10 cellular contexts compared by ENCODE assay signal in the genomic region with DNA sequence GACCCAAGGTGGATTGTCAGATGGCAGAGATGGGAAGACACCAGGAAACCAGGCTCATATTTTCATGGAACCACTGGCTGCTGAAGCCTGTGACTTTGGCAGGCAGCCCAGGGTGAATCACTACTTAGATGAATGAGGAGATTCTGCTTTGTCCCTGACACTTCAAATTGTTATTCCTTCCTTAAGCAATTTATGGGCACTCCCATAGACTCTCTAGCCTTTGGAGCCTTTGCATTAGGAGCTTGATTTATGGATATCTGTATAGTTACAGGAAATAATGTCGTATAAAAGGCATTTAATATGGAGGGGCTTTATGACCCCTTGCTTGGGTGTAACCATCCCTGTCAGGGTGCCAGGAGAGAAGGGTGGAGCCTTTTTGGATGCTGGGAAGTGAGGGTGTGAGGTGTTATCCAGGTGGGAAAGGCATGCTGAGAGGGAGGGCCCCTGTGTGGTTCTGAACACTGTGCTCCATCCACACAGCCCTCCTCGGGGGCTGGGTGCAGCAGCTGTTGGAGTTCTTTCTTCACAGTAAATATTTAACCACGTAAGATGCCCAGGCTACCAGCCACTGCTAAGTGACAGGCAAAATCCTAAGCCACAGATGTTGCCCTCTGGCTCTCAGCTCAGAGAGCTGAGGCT. TPM values are rescaled to one million over a fixed set of nuclear protein-coding genes. Genes with fewer than 3 reads are reported as not detected.
DNase-seq lines count a peak whose midpoint lies in the region; ATAC-seq and TF ChIP-seq lines count a peak whose summit lies in the region.
"Had no signal": no experiment of that assay in that cellular context is flagged by ENCODE, and none has a peak within 500 bp of the region (broad histone marks: within the 10 kb centered on the region; RNA-seq: fewer than 3 reads in every experiment).

No MANE protein-coding gene starts in this region.

- TF ChIP-seq CTCF in HCT116 (IDR thresholded peaks at IDR 0.05 in 2 of 3, conservative IDR thresholded peaks at IDR 0.05 in 1 of 3; ENCODE audit: borderline replicate concordance in 1 of 3, insufficient read depth in 1 of 3, low read depth in 2 of 3, low read length in 2 of 3) (no peak), PC-3 (conservative IDR thresholded peaks at IDR 0.05; ENCODE audit: low read depth, low read length) (no peak), fibroblast of mammary gland (conservative IDR thresholded peaks at IDR 0.05; ENCODE audit: control insufficient read depth, insufficient read depth, low read depth, low read length) (no peak), glutamatergic neuron (IDR thresholded peaks at IDR 0.05; ENCODE audit: partially characterized antibody, unreplicated experiment) (no peak)

- CTCF ChIA-PET in HCT116 (lab: Charles Lee) (interaction anchor here (1.2 kb wide), 1 partner anchor 47 kb away, joined by 3 read pairs; a partner anchor contains a TSS), PC-3 (lab: Charles Lee) (interaction anchor here (0.6 kb wide), 1 partner anchor 147 kb away, joined by 3 read pairs; no protein-coding TSS in a partner anchor)

- no peak for TF ChIP-seq POLR2A in HCT116 (IDR thresholded peaks at IDR 0.05; ENCODE audit: borderline replicate concordance, extremely low read depth, insufficient read depth, insufficient read length)

- H4K20me1 ChIP-seq in HCT116 (ENCODE audit: insufficient read depth) = no peaks in the 10 kb centered on the region
- no peaks in the 10 kb centered on the region for H4K20me1 ChIP-seq in PC-3 (ENCODE audit: low read length)

- BruUV-seq in HCT116 (replicated peaks; lab: Mats Ljungman, UMichigan) (no TSS peak), PC-3 (replicated peaks; lab: Mats Ljungman, UMichigan) (no TSS peak)

- POLR2A ChIA-PET in HCT116 (lab: Charles Lee) = interaction anchor here (0.7 to 2.5 kb wide), 3 partner anchors 8 to 191 kb away, joined by 4 to 8 read pairs (median 4); a partner anchor contains a TSS
- POLR2A ChIA-PET in PC-3 (lab: Charles Lee; ENCODE audit: unreplicated experiment) = no interaction called here

- ATAC-seq in HCT116 (peak; percentile 71), PC-3 (peak; percentile 96)
- ATAC-seq in natural killer cell treated with Interleukin-12 subunit alpha and Interleukin-12 subunit beta and Interleukin-15 and Interleukin-18, amount 100 ng/mL, for 72 hours = no peak

- peak; percentile 87 for DNase-seq in HCT116 (ENCODE audit: low read depth, low spot score)
- peak; percentile 97 for DNase-seq in PC-3
- DNase-seq in fibroblast of mammary gland (ENCODE audit: low read depth) = peak; percentile 86
- DNase-seq in stimulated activated CD4-positive, alpha-beta T cell treated with anti-CD3 and anti-CD28 coated beads, Interleukin-2, amount 100 ng/mL, for 48 hours = no peak
- no peak for DNase-seq in NCI-H526 (lab: John Stamatoyannopoulos, UW)
- no peak for DNase-seq in glutamatergic neuron
- no peak for DNase-seq in natural killer cell treated with Interleukin-12 subunit alpha and Interleukin-12 subunit beta and Interleukin-15 and Interleukin-18, amount 100 ng/mL, for 72 hours (ENCODE audit: low spot score)

- no peaks in the 10 kb centered on the region for H3F3A ChIP-seq in PC-3 (ENCODE audit: low read length, unreplicated experiment)

- H3K36me3 ChIP-seq in HCT116 (ENCODE audit: control insufficient read depth in 1 of 2, insufficient read depth in 2 of 2, low read length in 2 of 2) = no peaks in the 10 kb centered on the region
- H3K36me3 ChIP-seq in PC-3 (ENCODE audit: low read depth, low read length) = no peaks in the 10 kb centered on the region
- H3K36me3 ChIP-seq: neural progenitor cell had no signal

- H3K4me3 ChIP-seq in HCT116 (replicated peaks in 1 of 2; ENCODE audit: low read depth in 1 of 2, low read length in 2 of 2) (0 out of 4 replicates have a peak overlapping the region, but pooled peaks of 1 of the 2 experiments have one; percentile 9), PC-3 (ENCODE audit: low read length) (no peak overlapping the region), fibroblast of mammary gland (ENCODE audit: control insufficient read depth, low read depth, low read length) (no peak overlapping the region), skin epidermis (no peak overlapping the region)
- H3K4me3 ChIP-seq: neural progenitor cell had no signal

- H3K4me1 Mint-ChIP-seq in glutamatergic neuron (ENCODE audit: low read depth, unreplicated experiment) = no peaks in the 10 kb centered on the region
- H3K4me1 Mint-ChIP-seq in natural killer cell treated with Interleukin-12 subunit alpha and Interleukin-12 subunit beta and Interleukin-15 and Interleukin-18, amount 100 ng/mL, for 72 hours (ENCODE audit: low read depth in 2 of 2) = peaks cover 6 to 13% of the 10 kb centered on the region in 2 donors
- H3K4me1 Mint-ChIP-seq: neural progenitor cell had no signal

- H3K27me3 Mint-ChIP-seq in glutamatergic neuron (ENCODE audit: unreplicated experiment) = no peaks in the 10 kb centered on the region
- no peaks in the 10 kb centered on the region for H3K27me3 Mint-ChIP-seq in natural killer cell treated with Interleukin-12 subunit alpha and Interleukin-12 subunit beta and Interleukin-15 and Interleukin-18, amount 100 ng/mL, for 72 hours

- H3K4me2 ChIP-seq in HCT116 (ENCODE audit: low read length) (peak overlapping the region; percentile 64), PC-3 (ENCODE audit: low read length) (peak overlapping the region; percentile 36)
- H3K4me2 ChIP-seq: neural progenitor cell had no signal

- H3K9me3 ChIP-seq in HCT116 (ENCODE audit: control insufficient read depth in 1 of 2, insufficient read depth in 1 of 2, low read depth in 1 of 2, low read length in 2 of 2) (no peaks in the 10 kb centered on the region), PC-3 (ENCODE audit: low read length) (no peaks in the 10 kb centered on the region)

- no peak overlapping the region for H3K27ac Mint-ChIP-seq in glutamatergic neuron (ENCODE audit: unreplicated experiment)
- H3K27ac Mint-ChIP-seq in natural killer cell treated with Interleukin-12 subunit alpha and Interleukin-12 subunit beta and Interleukin-15 and Interleukin-18, amount 100 ng/mL, for 72 hours = no peak overlapping the region
- H3K27ac Mint-ChIP-seq: neural progenitor cell had no signal

- H3K36me3 Mint-ChIP-seq in glutamatergic neuron (ENCODE audit: unreplicated experiment) = no peaks in the 10 kb centered on the region
- no peaks in the 10 kb centered on the region for H3K36me3 Mint-ChIP-seq in natural killer cell treated with Interleukin-12 subunit alpha and Interleukin-12 subunit beta and Interleukin-15 and Interleukin-18, amount 100 ng/mL, for 72 hours
- H3K36me3 Mint-ChIP-seq: neural progenitor cell had no signal

- no peak overlapping the region for H3K4me3 Mint-ChIP-seq in glutamatergic neuron (ENCODE audit: unreplicated experiment)
- H3K4me3 Mint-ChIP-seq in natural killer cell treated with Interleukin-12 subunit alpha and Interleukin-12 subunit beta and Interleukin-15 and Interleukin-18, amount 100 ng/mL, for 72 hours = no peak overlapping the region
- H3K4me3 Mint-ChIP-seq: neural progenitor cell had no signal

- H3K9ac ChIP-seq in HCT116 (ENCODE audit: low read length) = peak overlapping the region; percentile 21
- no peak overlapping the region for H3K9ac ChIP-seq in PC-3 (ENCODE audit: low read length)
- H3K9ac ChIP-seq: neural progenitor cell had no signal

- H3K27ac ChIP-seq in HCT116 (ENCODE audit: low read depth, low read length) (peak overlapping the region; percentile 76), PC-3 (ENCODE audit: low read length) (peak overlapping the region; percentile 67), skin epidermis (peak overlapping the region in 19 of 21 experiments; percentile 17 to 79 (median 52))
- H3K27ac ChIP-seq: neural progenitor cell had no signal

- H3K27me3 ChIP-seq in HCT116 (ENCODE audit: insufficient read depth, low read length) (no peaks in the 10 kb centered on the region), PC-3 (ENCODE audit: low read length) (no peaks in the 10 kb centered on the region)
- H3K27me3 ChIP-seq: neural progenitor cell had no signal

- H2AFZ ChIP-seq in HCT116 (ENCODE audit: low read depth, low read length, poor library complexity, severe bottlenecking) = no peak overlapping the region
- H2AFZ ChIP-seq in PC-3 (ENCODE audit: low read length) = no peak overlapping the region
- H2AFZ ChIP-seq: neural progenitor cell had no signal

- no peak for TF ChIP-seq RAD21 in HCT116 (IDR thresholded peaks at IDR 0.05; ENCODE audit: low read depth)

- no peaks in the 10 kb centered on the region for H3K9me2 ChIP-seq in HCT116 (ENCODE audit: insufficient read depth)
- no peaks in the 10 kb centered on the region for H3K9me2 ChIP-seq in PC-3 (replicated peaks; ENCODE audit: low read length)

- H3K4me1 ChIP-seq in HCT116 (ENCODE audit: control insufficient read depth in 1 of 2, insufficient read depth in 2 of 2, low read length in 2 of 2) (peaks cover 54 to 85% of the 10 kb centered on the region in 2 experiments), PC-3 (ENCODE audit: insufficient read depth, low read length) (peaks cover 13% of the 10 kb centered on the region)
- H3K4me1 ChIP-seq: neural progenitor cell had no signal

- no peaks in the 10 kb centered on the region for H3K9me3 Mint-ChIP-seq in glutamatergic neuron (ENCODE audit: unreplicated experiment)
- H3K9me3 Mint-ChIP-seq in natural killer cell treated with Interleukin-12 subunit alpha and Interleukin-12 subunit beta and Interleukin-15 and Interleukin-18, amount 100 ng/mL, for 72 hours = no peaks in the 10 kb centered on the region
- H3K9me3 Mint-ChIP-seq: neural progenitor cell had no signal

- H3K79me2 ChIP-seq in HCT116 (ENCODE audit: insufficient read depth, low read length) (no peaks in the 10 kb centered on the region), PC-3 (ENCODE audit: low read length) (no peaks in the 10 kb centered on the region)

- intact Hi-C loops in HCT116 (cut with micrococcal nuclease) (no loop called here), PC-3 (cut with micrococcal nuclease) (no loop called here)

- RAD21 ChIA-PET in HCT116 (lab: Charles Lee; ENCODE audit: low non-redundant PET in 1 of 2, low total read pairs in 2 of 2, uncharacterized antibody in 2 of 2, unreplicated experiment in 2 of 2) = no interaction called here

RNA-seq across cellular contexts. Expression of a gene that starts 35.3 kb away (rescaled TPM):
- total RNA-seq in HCT116 (2021; ENCODE audit: unreplicated experiment) (112 TPM), PC-3 (2014; rRNA removed) (53.6 and 61.6 TPM in 2 replicates), glutamatergic neuron (ENCODE audit: unreplicated experiment) (not detected)
- 64.3 and 75.5 TPM in 2 replicates for polyA plus RNA-seq in HCT116 (2012)
- 1 to 10 TPM; 1.3 to 4.6 TPM for total RNA-seq in natural killer cell treated with Interleukin-12 subunit alpha and Interleukin-12 subunit beta and Interleukin-15 and Interleukin-18, amount 100 ng/mL, for 72 hours

RNA-seq across cellular contexts. Expression of a gene that starts 38.6 kb away (rescaled TPM):
- total RNA-seq in HCT116 (2021; ENCODE audit: unreplicated experiment) (not detected), PC-3 (2014; rRNA removed) (0.69 TPM in 1 of 2 replicates, not detected in the other), glutamatergic neuron (ENCODE audit: unreplicated experiment) (not detected)
- not detected in 2 replicates for polyA plus RNA-seq in HCT116 (2012)
- under 1 TPM in 1 of 2 donors, not detected in 1; 0.62 TPM for total RNA-seq in natural killer cell treated with Interleukin-12 subunit alpha and Interleukin-12 subunit beta and Interleukin-15 and Interleukin-18, amount 100 ng/mL, for 72 hours
- total RNA-seq: H1 had no signal
- polyA plus RNA-seq: H1 had no signal

RNA-seq across cellular contexts. Expression of a gene that starts 41.9 kb away (rescaled TPM):
- total RNA-seq in HCT116 (2021; ENCODE audit: unreplicated experiment) (129 TPM), PC-3 (2014; rRNA removed) (139 and 184 TPM in 2 replicates), glutamatergic neuron (ENCODE audit: unreplicated experiment) (19.7 TPM)
- 160 and 163 TPM in 2 replicates for polyA plus RNA-seq in HCT116 (2012)
- total RNA-seq in natural killer cell treated with Interleukin-12 subunit alpha and Interleukin-12 subunit beta and Interleukin-15 and Interleukin-18, amount 100 ng/mL, for 72 hours = 10 to 100 TPM; 71.2 to 82.3 TPM

RNA-seq across cellular contexts. Expression of a gene that starts 42.0 kb away (rescaled TPM):
- total RNA-seq in HCT116 (2021; ENCODE audit: unreplicated experiment) (62.1 TPM), PC-3 (2014; rRNA removed) (210 and 238 TPM in 2 replicates), glutamatergic neuron (ENCODE audit: unreplicated experiment) (88.9 TPM)
- 63.5 and 73.7 TPM in 2 replicates for polyA plus RNA-seq in HCT116 (2012)
- 10 to 100 TPM; 54.6 to 71.1 TPM for total RNA-seq in natural killer cell treated with Interleukin-12 subunit alpha and Interleukin-12 subunit beta and Interleukin-15 and Interleukin-18, amount 100 ng/mL, for 72 hours

RNA-seq across cellular contexts. Expression of a gene that starts 46.7 kb away (rescaled TPM):
- total RNA-seq in HCT116 (2021; ENCODE audit: unreplicated experiment) (4.0 TPM), PC-3 (2014; rRNA removed) (1.6 and 2.9 TPM in 2 replicates), glutamatergic neuron (ENCODE audit: unreplicated experiment) (2.6 TPM)
- polyA plus RNA-seq in HCT116 (2012) = 1.5 and 2.1 TPM in 2 replicates
- 1 to 10 TPM; 1.4 to 4.5 TPM for total RNA-seq in natural killer cell treated with Interleukin-12 subunit alpha and Interleukin-12 subunit beta and Interleukin-15 and Interleukin-18, amount 100 ng/mL, for 72 hours

Comparison
In these comparisons a context has a peak if more than half of its experiments do, and no peak if none do; other contexts are left out.
1. ATAC-seq: peak in HCT116 (single experiment) and PC-3 (single experiment); none in natural killer cell treated with Interleukin-12 subunit alpha and Interleukin-12 subunit beta and Interleukin-15 and Interleukin-18, amount 100 ng/mL, for 72 hours (0 of 2).
2. DNase-seq: peak in HCT116 (single experiment), PC-3 (single experiment) and fibroblast of mammary gland (single experiment); none in stimulated activated CD4-positive, alpha-beta T cell treated with anti-CD3 and anti-CD28 coated beads, Interleukin-2, amount 100 ng/mL, for 48 hours (0 of 2), NCI-H526 (0 of 2), glutamatergic neuron (single experiment) and natural killer cell treated with Interleukin-12 subunit alpha and Interleukin-12 subunit beta and Interleukin-15 and Interleukin-18, amount 100 ng/mL, for 72 hours (single experiment).
3. Peak in every context shown above with its lines, with median percentiles within 50 percentile points of each other: H3K27ac ChIP-seq.